ENCODE assay signal across 1 cellular context in the genomic region with DNA sequence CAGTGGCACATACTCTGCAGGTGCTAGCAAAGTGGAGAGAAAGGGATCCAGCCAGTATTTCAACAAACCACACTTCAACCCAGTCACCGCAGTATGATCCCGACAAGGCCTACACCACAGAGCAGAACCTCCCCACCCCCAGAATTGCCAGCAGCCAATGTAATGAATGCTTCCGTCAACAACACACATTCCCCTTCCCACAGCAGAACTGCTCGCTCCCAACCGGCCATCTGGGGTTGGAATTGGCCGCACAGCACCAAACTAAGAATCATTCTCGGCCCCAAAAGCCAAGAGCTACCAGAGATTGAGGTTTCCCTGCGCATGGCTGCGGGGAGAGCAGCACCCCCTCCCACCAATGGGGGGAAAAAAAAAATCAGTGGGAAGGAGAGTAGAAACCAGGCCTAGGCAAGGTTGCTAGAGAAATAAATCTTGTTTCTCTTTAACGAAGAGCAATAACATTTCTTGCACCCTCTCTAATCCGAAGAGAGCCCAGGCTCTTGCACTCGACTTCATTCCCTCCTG.
TF ChIP-seq lines count a peak whose summit lies in the region.

No MANE protein-coding gene starts in this region.

TF ChIP-seq in HEK293, 187 proteins besides CTCF, POLR2A, EP300 and RAD21 (continued from another document and continues in another):
- TF ChIP-seq SCRT1 (tag by site-specific recombination; IDR thresholded peaks at IDR 0.05; ENCODE audit: borderline replicate concordance) (no peak), MEIS1 (CRISPR knock-in tag; IDR thresholded peaks at IDR 0.05; ENCODE audit: borderline replicate concordance) (no peak), ZNF544 (tag by site-specific recombination; IDR thresholded peaks at IDR 0.05) (no peak), ZNF366 (tag by site-specific recombination; conservative IDR thresholded peaks at IDR 0.05) (0 out of 2 replicates have a peak, but pooled peaks have one; percentile 13), ZNF473 (tag by site-specific recombination; IDR thresholded peaks at IDR 0.05) (no peak), ZNF776 (tag by site-specific recombination; IDR thresholded peaks at IDR 0.05; ENCODE audit: borderline replicate concordance) (no peak), YY1 (tag by site-specific recombination; IDR thresholded peaks at IDR 0.05) (no peak), ZNF175 (tag by site-specific recombination; IDR thresholded peaks at IDR 0.05) (no peak), ZNF221 (tag by site-specific recombination; IDR thresholded peaks at IDR 0.05; ENCODE audit: borderline replicate concordance) (no peak), ZNF202 (tag by site-specific recombination; IDR thresholded peaks at IDR 0.05; ENCODE audit: borderline replicate concordance) (no peak), ZNF48 (tag by site-specific recombination; IDR thresholded peaks at IDR 0.05) (no peak), ZNF404 (tag by site-specific recombination; IDR thresholded peaks at IDR 0.05) (no peak), ZNF621 (tag by site-specific recombination; IDR thresholded peaks at IDR 0.05) (no peak), ZFHX2 (tag by site-specific recombination; conservative IDR thresholded peaks at IDR 0.05) (peak; percentile 20; the same call in 1 of the 2 replicates), ZNF2 (tag by site-specific recombination; IDR thresholded peaks at IDR 0.05) (peak; percentile 65), ZNF521 (tag by site-specific recombination; IDR thresholded peaks at IDR 0.05) (no peak), ZBTB48 (tag by site-specific recombination; IDR thresholded peaks at IDR 0.05) (no peak), IKZF3 (tag by site-specific recombination; IDR thresholded peaks at IDR 0.05) (peak; percentile 85), ZIC2 (tag by site-specific recombination; IDR thresholded peaks at IDR 0.05) (no peak), ZNF529 (tag by site-specific recombination; IDR thresholded peaks at IDR 0.05; ENCODE audit: insufficient replicate concordance) (no peak), KLF1 (tag by site-specific recombination; IDR thresholded peaks at IDR 0.05) (no peak), ZNF292 (tag by site-specific recombination; IDR thresholded peaks at IDR 0.05; ENCODE audit: borderline replicate concordance, low read depth) (no peak), ZNF571 (tag by site-specific recombination; IDR thresholded peaks at IDR 0.05) (no peak), PRDM1 (tag by site-specific recombination; IDR thresholded peaks at IDR 0.05) (0 out of 2 replicates have a peak, but pooled peaks have one; percentile 4), GLI2 (tag by site-specific recombination; IDR thresholded peaks at IDR 0.05; ENCODE audit: borderline replicate concordance, low read depth) (no peak), ZNF324 (tag by site-specific recombination; IDR thresholded peaks at IDR 0.05) (no peak), ZNF19 (tag by site-specific recombination; IDR thresholded peaks at IDR 0.05; ENCODE audit: low read depth) (no peak), ZNF350 (tag by site-specific recombination; IDR thresholded peaks at IDR 0.05) (no peak), ZNF600 (tag by site-specific recombination; IDR thresholded peaks at IDR 0.05) (peak; percentile 100)
- TF ChIP-seq, protein P1, sequence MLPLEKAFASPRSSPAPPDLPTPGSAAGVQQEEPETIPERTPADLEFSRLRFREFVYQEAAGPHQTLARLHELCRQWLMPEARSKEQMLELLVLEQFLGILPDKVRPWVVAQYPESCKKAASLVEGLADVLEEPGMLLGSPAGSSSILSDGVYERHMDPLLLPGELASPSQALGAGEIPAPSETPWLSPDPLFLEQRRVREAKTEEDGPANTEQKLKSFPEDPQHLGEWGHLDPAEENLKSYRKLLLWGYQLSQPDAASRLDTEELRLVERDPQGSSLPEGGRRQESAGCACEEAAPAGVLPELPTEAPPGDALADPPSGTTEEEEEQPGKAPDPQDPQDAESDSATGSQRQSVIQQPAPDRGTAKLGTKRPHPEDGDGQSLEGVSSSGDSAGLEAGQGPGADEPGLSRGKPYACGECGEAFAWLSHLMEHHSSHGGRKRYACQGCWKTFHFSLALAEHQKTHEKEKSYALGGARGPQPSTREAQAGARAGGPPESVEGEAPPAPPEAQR (tag by site-specific recombination; IDR thresholded peaks at IDR 0.05), result no peak
- TF ChIP-seq, protein P2, sequence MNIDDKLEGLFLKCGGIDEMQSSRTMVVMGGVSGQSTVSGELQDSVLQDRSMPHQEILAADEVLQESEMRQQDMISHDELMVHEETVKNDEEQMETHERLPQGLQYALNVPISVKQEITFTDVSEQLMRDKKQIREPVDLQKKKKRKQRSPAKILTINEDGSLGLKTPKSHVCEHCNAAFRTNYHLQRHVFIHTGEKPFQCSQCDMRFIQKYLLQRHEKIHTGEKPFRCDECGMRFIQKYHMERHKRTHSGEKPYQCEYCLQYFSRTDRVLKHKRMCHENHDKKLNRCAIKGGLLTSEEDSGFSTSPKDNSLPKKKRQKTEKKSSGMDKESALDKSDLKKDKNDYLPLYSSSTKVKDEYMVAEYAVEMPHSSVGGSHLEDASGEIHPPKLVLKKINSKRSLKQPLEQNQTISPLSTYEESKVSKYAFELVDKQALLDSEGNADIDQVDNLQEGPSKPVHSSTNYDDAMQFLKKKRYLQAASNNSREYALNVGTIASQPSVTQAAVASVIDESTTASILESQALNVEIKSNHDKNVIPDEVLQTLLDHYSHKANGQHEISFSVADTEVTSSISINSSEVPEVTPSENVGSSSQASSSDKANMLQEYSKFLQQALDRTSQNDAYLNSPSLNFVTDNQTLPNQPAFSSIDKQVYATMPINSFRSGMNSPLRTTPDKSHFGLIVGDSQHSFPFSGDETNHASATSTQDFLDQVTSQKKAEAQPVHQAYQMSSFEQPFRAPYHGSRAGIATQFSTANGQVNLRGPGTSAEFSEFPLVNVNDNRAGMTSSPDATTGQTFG (tag by site-specific recombination; IDR thresholded peaks at IDR 0.05; ENCODE audit: borderline replicate concordance), result no peak
- TF ChIP-seq, protein P3, sequence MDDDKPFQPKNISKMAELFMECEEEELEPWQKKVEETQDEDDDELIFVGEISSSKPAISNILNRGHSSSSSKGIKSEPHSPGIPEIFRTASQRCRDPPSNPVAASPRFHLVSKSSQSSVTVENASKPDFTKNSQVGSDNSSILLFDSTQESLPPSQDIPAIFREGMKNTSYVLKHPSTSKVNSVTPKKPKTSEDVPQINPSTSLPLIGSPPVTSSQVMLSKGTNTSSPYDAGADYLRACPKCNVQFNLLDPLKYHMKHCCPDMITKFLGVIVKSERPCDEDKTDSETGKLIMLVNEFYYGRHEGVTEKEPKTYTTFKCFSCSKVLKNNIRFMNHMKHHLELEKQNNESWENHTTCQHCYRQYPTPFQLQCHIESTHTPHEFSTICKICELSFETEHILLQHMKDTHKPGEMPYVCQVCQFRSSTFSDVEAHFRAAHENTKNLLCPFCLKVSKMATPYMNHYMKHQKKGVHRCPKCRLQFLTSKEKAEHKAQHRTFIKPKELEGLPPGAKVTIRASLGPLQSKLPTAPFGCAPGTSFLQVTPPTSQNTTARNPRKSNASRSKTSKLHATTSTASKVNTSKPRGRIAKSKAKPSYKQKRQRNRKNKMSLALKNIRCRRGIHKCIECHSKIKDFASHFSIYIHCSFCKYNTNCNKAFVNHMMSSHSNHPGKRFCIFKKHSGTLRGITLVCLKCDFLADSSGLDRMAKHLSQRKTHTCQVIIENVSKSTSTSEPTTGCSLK (tag by site-specific recombination; IDR thresholded peaks at IDR 0.05), result no peak
- TF ChIP-seq, protein P4, sequence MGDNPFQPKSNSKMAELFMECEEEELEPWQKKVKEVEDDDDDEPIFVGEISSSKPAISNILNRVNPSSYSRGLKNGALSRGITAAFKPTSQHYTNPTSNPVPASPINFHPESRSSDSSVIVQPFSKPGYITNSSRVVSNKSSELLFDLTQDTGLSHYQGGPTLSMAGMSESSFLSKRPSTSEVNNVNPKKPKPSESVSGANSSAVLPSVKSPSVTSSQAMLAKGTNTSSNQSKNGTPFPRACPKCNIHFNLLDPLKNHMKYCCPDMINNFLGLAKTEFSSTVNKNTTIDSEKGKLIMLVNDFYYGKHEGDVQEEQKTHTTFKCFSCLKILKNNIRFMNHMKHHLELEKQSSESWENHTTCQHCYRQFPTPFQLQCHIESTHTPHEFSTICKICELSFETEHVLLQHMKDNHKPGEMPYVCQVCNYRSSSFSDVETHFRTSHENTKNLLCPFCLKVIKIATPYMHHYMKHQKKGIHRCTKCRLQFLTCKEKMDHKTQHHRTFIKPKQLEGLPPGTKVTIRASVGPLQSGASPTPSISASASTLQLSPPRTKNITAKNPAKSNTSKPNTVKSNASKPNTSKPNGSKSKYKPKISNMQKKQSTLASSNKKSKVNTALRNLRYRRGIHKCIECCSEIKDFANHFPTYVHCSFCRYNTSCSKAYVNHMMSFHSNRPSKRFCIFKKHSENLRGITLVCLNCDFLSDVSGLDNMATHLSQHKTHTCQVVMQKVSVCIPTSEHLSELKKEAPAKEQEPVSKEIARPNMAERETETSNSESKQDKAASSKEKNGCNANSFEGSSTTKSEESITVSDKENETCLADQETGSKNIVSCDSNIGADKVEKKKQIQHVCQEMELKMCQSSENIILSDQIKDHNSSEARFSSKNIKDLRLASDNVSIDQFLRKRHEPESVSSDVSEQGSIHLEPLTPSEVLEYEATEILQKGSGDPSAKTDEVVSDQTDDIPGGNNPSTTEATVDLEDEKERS (tag by site-specific recombination; IDR thresholded peaks at IDR 0.05), result no peak
- TF ChIP-seq, protein P5, sequence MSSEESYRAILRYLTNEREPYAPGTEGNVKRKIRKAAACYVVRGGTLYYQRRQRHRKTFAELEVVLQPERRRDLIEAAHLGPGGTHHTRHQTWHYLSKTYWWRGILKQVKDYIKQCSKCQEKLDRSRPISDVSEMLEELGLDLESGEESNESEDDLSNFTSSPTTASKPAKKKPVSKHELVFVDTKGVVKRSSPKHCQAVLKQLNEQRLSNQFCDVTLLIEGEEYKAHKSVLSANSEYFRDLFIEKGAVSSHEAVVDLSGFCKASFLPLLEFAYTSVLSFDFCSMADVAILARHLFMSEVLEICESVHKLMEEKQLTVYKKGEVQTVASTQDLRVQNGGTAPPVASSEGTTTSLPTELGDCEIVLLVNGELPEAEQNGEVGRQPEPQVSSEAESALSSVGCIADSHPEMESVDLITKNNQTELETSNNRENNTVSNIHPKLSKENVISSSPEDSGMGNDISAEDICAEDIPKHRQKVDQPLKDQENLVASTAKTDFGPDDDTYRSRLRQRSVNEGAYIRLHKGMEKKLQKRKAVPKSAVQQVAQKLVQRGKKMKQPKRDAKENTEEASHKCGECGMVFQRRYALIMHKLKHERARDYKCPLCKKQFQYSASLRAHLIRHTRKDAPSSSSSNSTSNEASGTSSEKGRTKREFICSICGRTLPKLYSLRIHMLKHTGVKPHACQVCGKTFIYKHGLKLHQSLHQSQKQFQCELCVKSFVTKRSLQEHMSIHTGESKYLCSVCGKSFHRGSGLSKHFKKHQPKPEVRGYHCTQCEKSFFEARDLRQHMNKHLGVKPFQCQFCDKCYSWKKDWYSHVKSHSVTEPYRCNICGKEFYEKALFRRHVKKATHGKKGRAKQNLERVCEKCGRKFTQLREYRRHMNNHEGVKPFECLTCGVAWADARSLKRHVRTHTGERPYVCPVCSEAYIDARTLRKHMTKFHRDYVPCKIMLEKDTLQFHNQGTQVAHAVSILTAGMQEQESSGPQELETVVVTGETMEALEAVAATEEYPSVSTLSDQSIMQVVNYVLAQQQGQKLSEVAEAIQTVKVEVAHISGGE (tag by site-specific recombination; conservative IDR thresholded peaks at IDR 0.05; ENCODE audit: low read depth), result no peak
- TF ChIP-seq, protein P6, sequence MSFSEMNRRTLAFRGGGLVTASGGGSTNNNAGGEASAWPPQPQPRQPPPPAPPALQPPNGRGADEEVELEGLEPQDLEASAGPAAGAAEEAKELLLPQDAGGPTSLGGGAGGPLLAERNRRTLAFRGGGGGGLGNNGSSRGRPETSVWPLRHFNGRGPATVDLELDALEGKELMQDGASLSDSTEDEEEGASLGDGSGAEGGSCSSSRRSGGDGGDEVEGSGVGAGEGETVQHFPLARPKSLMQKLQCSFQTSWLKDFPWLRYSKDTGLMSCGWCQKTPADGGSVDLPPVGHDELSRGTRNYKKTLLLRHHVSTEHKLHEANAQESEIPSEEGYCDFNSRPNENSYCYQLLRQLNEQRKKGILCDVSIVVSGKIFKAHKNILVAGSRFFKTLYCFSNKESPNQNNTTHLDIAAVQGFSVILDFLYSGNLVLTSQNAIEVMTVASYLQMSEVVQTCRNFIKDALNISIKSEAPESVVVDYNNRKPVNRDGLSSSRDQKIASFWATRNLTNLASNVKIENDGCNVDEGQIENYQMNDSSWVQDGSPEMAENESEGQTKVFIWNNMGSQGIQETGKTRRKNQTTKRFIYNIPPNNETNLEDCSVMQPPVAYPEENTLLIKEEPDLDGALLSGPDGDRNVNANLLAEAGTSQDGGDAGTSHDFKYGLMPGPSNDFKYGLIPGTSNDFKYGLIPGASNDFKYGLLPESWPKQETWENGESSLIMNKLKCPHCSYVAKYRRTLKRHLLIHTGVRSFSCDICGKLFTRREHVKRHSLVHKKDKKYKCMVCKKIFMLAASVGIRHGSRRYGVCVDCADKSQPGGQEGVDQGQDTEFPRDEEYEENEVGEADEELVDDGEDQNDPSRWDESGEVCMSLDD (tag by site-specific recombination; IDR thresholded peaks at IDR 0.05), result no peak; the same call in 1 of the 2 replicates
- TF ChIP-seq, protein P7, sequence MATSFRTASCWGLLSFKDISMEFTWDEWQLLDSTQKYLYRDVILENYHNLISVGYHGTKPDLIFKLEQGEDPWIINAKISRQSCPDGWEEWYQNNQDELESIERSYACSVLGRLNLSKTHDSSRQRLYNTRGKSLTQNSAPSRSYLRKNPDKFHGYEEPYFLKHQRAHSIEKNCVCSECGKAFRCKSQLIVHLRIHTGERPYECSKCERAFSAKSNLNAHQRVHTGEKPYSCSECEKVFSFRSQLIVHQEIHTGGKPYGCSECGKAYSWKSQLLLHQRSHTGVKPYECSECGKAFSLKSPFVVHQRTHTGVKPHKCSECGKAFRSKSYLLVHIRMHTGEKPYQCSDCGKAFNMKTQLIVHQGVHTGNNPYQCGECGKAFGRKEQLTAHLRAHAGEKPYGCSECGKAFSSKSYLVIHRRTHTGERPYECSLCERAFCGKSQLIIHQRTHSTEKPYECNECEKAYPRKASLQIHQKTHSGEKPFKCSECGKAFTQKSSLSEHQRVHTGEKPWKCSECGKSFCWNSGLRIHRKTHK (tag by site-specific recombination; IDR thresholded peaks at IDR 0.05), result no peak
